In genomic region chr2:156279446-156279845, GRCh38 we compare ENCODE assay signal across 17 cellular contexts. TPM values are rescaled to one million over a fixed set of nuclear protein-coding genes. Genes with fewer than 3 reads are reported as not detected.
DNase-seq lines count a peak whose midpoint lies in the region; ATAC-seq and TF ChIP-seq lines count a peak whose summit lies in the region.
"Had no signal": no experiment of that assay in that cellular context is flagged by ENCODE, and none has a peak within 500 bp of the region (broad histone marks: within the 10 kb centered on the region; RNA-seq: fewer than 3 reads in every experiment).

No MANE protein-coding gene starts in this region.

- no peaks in the 10 kb centered on the region for H3K9me3 ChIP-seq in PC-3 (ENCODE audit: low read length)
- H3K9me3 ChIP-seq in RWPE2 (ENCODE audit: severe bottlenecking), result no peaks in the 10 kb centered on the region
- no peaks in the 10 kb centered on the region for H3K9me3 ChIP-seq in MG63

- CTCF ChIA-PET in PC-3 (lab: Charles Lee), result no interaction called here

- H3K9me2 ChIP-seq in PC-3 (replicated peaks; ENCODE audit: low read length), result no peaks in the 10 kb centered on the region

- H3K27ac ChIP-seq in PC-3 (ENCODE audit: low read length), result no peak overlapping the region
- H3K27ac ChIP-seq in RWPE2 (ENCODE audit: poor library complexity, severe bottlenecking), result no peak overlapping the region
- H3K27ac ChIP-seq in epithelial cell of prostate, result no peak overlapping the region
- H3K27ac ChIP-seq: GM23248 had no signal

- intact Hi-C loops in PC-3 (cut with micrococcal nuclease) (no loop called here), left colon (cut with DNase I, micrococcal nuclease) (no loop called here)

- H3K79me2 ChIP-seq in PC-3 (ENCODE audit: low read length), result no peaks in the 10 kb centered on the region

- H3K4me2 ChIP-seq in PC-3 (ENCODE audit: low read length), result no peak overlapping the region

- H3K27me3 ChIP-seq in PC-3 (ENCODE audit: low read length), result no peaks in the 10 kb centered on the region
- H3K27me3 ChIP-seq in RWPE2 (ENCODE audit: insufficient read depth, poor library complexity, severe bottlenecking), result no peaks in the 10 kb centered on the region
- no peaks in the 10 kb centered on the region for H3K27me3 ChIP-seq in MG63

- peak; percentile 37 for ATAC-seq in PC-3
- ATAC-seq in RWPE2 (ENCODE audit: low read depth), result peak; percentile 31; the same call in 1 of the 3 replicates
- ATAC-seq in left colon, result no peak
- ATAC-seq in GM21619 (IDR thresholded peaks at IDR 0.05; ENCODE audit: unreplicated experiment), result no peak

- H3F3A ChIP-seq in PC-3 (ENCODE audit: low read length, unreplicated experiment), result no peaks in the 10 kb centered on the region

- POLR2A ChIA-PET in PC-3 (lab: Charles Lee; ENCODE audit: unreplicated experiment), result no interaction called here

- DNase-seq in PC-3 (peak; percentile 14), RWPE2 (ENCODE audit: low spot score) (no peak), epithelial cell of prostate (ENCODE audit: low read depth, low spot score) (peak; percentile 5), left colon (no peak), MG63 (no peak)
- DNase-seq: C1 segment of cervical spinal cord; Calu3; CD4-positive, alpha-beta memory T cell; COR-L47; DMS53; DMS79 treated with DMSO at 0.1 percent for 48 hours; GF-D8; GM23248; H7; HCEC 1CT had no signal

- no peak overlapping the region for H3K9ac ChIP-seq in PC-3 (ENCODE audit: low read length)
- H3K9ac ChIP-seq: GM23248 had no signal

- H3K4me3 ChIP-seq in PC-3 (ENCODE audit: low read length) (no peak overlapping the region), RWPE2 (ENCODE audit: severe bottlenecking) (no peak overlapping the region), MG63 (no peak overlapping the region)
- H3K4me3 ChIP-seq: GM23248 had no signal

- H3K36me3 ChIP-seq in PC-3 (ENCODE audit: low read depth, low read length) (no peaks in the 10 kb centered on the region), RWPE2 (ENCODE audit: low read depth) (no peaks in the 10 kb centered on the region), MG63 (no peaks in the 10 kb centered on the region)

- no peak for TF ChIP-seq CTCF in PC-3 (conservative IDR thresholded peaks at IDR 0.05; ENCODE audit: low read depth, low read length)
- TF ChIP-seq CTCF in RWPE2 (IDR thresholded peaks at IDR 0.05; ENCODE audit: poor library complexity, severe bottlenecking), result no peak

- no peaks in the 10 kb centered on the region for H4K20me1 ChIP-seq in PC-3 (ENCODE audit: low read length)

- H3K4me1 ChIP-seq in PC-3 (ENCODE audit: insufficient read depth, low read length), result no peaks in the 10 kb centered on the region
- no peaks in the 10 kb centered on the region for H3K4me1 ChIP-seq in RWPE2 (ENCODE audit: insufficient read depth, poor library complexity, severe bottlenecking)

- no peak overlapping the region for H2AFZ ChIP-seq in PC-3 (ENCODE audit: low read length)
- H2AFZ ChIP-seq: GM23248 had no signal

- no TSS peak for BruUV-seq in PC-3 (replicated peaks; lab: Mats Ljungman, UMichigan)

RNA-seq across cellular contexts. Expression of gene NR4A2, which starts 53.1 kb away (rescaled TPM):
- total RNA-seq in PC-3 (2014; rRNA removed) (12.0 and 13.8 TPM in 2 replicates), left colon (1 to 10 TPM; 3.4 to 9.7 TPM)
- not detected in 2 replicates for total RNA-seq in MG63 (2014; rRNA removed; shearing (Covaris generic); ENCODE audit: low replicate concordance)
- total RNA-seq: G401 had no signal

Comparison
In these comparisons a context has a peak if more than half of its experiments do, and no peak if none do; other contexts are left out.
1. ATAC-seq: peak in PC-3 (single experiment) and RWPE2 (single experiment); none in left colon (single experiment) and GM21619 (single experiment).
2. DNase-seq: peak in PC-3 (single experiment) and epithelial cell of prostate (single experiment); none in RWPE2 (single experiment), left colon (0 of 2) and MG63 (single experiment).